Comparison of ENCODE assay signal across 16 cellular contexts in genomic region chr17:64151016-64151368, GRCh38. TPM values are rescaled to one million over a fixed set of nuclear protein-coding genes. Genes with fewer than 3 reads are reported as not detected.
DNase-seq lines count a peak whose midpoint lies in the region; ATAC-seq and TF ChIP-seq lines count a peak whose summit lies in the region.
"Had no signal": no experiment of that assay in that cellular context is flagged by ENCODE, and none has a peak within 500 bp of the region (broad histone marks: within the 10 kb centered on the region; RNA-seq: fewer than 3 reads in every experiment).

No MANE protein-coding gene starts in this region.

- no peak for DNase-seq in heart right ventricle
- no peak for DNase-seq in left cardiac atrium
- peak in 1 of 7 donors; percentile 7 for DNase-seq in adrenal gland
- DNase-seq in neural crest cell (ENCODE audit: low read depth, low spot score), result no peak
- no peak for DNase-seq in vagina (ENCODE audit: extremely low spot score in 2 of 2)
- DNase-seq in NOMO-1 treated with dmso at 0.1 percent for 144 hours (lab: John Stamatoyannopoulos, UW; ENCODE audit: unreplicated experiment), result no peak
- DNase-seq: ACHN; CD4-positive, alpha-beta memory T cell; GOT3; KBM-7; NCI-H1092 treated with DMSO at 0.1 percent for 48 hours; NCI-H1694; NCI-H2107; PC-3 had no signal

- H3K4me1 Mint-ChIP-seq in neural crest cell, result peaks cover 36% of the 10 kb centered on the region

- no peak for TF ChIP-seq POLR2A in adrenal gland (IDR thresholded peaks at IDR 0.05)
- no peak for TF ChIP-seq POLR2A in vagina (IDR thresholded peaks at IDR 0.05)

- peaks cover 23% of the 10 kb centered on the region for H3K36me3 Mint-ChIP-seq in neural crest cell (ENCODE audit: low read depth)

- H3K9me3 ChIP-seq in heart right ventricle, result no peaks in the 10 kb centered on the region
- no peaks in the 10 kb centered on the region for H3K9me3 ChIP-seq in adrenal gland (replicated peaks in 1 of 3)
- no peaks in the 10 kb centered on the region for H3K9me3 ChIP-seq in vagina

- H3K27me3 ChIP-seq in heart right ventricle (no peaks in the 10 kb centered on the region), adrenal gland (no peaks in the 10 kb centered on the region), vagina (no peaks in the 10 kb centered on the region)

- H3K27ac ChIP-seq in heart right ventricle (peak overlapping the region in 9 of 10 donors; percentile 28 to 95 (median 89)), adrenal gland (peak overlapping the region; percentile 37 to 84 (median 61)), vagina (peak overlapping the region; percentile 1)

- 94 to 98% methylated on average over 1 of the region's 1 CpG for WGBS in heart right ventricle, 2 donors
- WGBS in adrenal gland, 4 donors, result 94 to 100% (median 96%) methylated on average over 1 of the region's 1 CpG

- H3K36me3 ChIP-seq in heart right ventricle (peaks cover 0 to 52% (median 9%) of the 10 kb centered on the region in 9 donors), adrenal gland (replicated peaks in 1 of 2) (peaks cover 0 to 14% of the 10 kb centered on the region in 2 donors), vagina (peaks cover 0 to 10% of the 10 kb centered on the region in 2 donors)

- intact Hi-C loops in heart right ventricle (cut with DNase I) (loop anchor here in 7 of 10 donors (2.0 to 10.0 kb wide), 6 partner anchors 64 to 134 kb away; partner anchors contain the start of gene TEX2 (in 3 of the 7)), left cardiac atrium (cut with DNase I) (loop anchor here (10.0 kb wide), 2 partner anchors 54 to 114 kb away; partner anchors contain the start of gene TEX2 (in 1 of the 2)), adrenal gland (cut with DNase I) (loop anchor here in 1 of 2 donors (10.0 kb wide), 1 partner anchor 124 kb away; no protein-coding TSS in a partner anchor), vagina (cut with DNase I) (no loop called here)

- H3K27ac Mint-ChIP-seq in neural crest cell (ENCODE audit: unreplicated experiment), result no peak overlapping the region

- H3K27me3 Mint-ChIP-seq in neural crest cell (ENCODE audit: low read depth), result no peaks in the 10 kb centered on the region
- H3K27me3 Mint-ChIP-seq: CD4-positive, alpha-beta memory T cell had no signal

- H3K4me1 ChIP-seq in heart right ventricle (peaks cover 32 to 90% (median 83%) of the 10 kb centered on the region in 9 donors), adrenal gland (replicated peaks in 1 of 2) (peaks cover 25 to 54% of the 10 kb centered on the region in 2 donors), vagina (peaks cover 39% of the 10 kb centered on the region)

- no peak overlapping the region for H3K4me3 ChIP-seq in heart right ventricle
- no peak overlapping the region for H3K4me3 ChIP-seq in adrenal gland
- no peak overlapping the region for H3K4me3 ChIP-seq in vagina

- H3K4me3 Mint-ChIP-seq in neural crest cell, result peak overlapping the region; percentile 48
- H3K4me3 Mint-ChIP-seq: CD4-positive, alpha-beta memory T cell had no signal

- TF ChIP-seq CTCF in heart right ventricle (IDR thresholded peaks at IDR 0.05), result no peak
- no peak for TF ChIP-seq CTCF in adrenal gland (IDR thresholded peaks at IDR 0.05)
- TF ChIP-seq CTCF in neural crest cell (conservative IDR thresholded peaks at IDR 0.05), result no peak
- TF ChIP-seq CTCF in vagina (IDR thresholded peaks at IDR 0.05), result no peak

- H3K9me3 Mint-ChIP-seq in neural crest cell, result no peaks in the 10 kb centered on the region
- H3K9me3 Mint-ChIP-seq: CD4-positive, alpha-beta memory T cell had no signal

- ATAC-seq in heart right ventricle (no peak), left cardiac atrium (no peak), GM21381 (IDR thresholded peaks at IDR 0.05; ENCODE audit: unreplicated experiment) (no peak), GM21515 (IDR thresholded peaks at IDR 0.05; ENCODE audit: unreplicated experiment) (no peak)
- ATAC-seq: PC-3 had no signal

RNA-seq across cellular contexts. Expression of gene ERN1, which starts 21.0 kb away (rescaled TPM):
- total RNA-seq in heart right ventricle (10 to 100 TPM in 3 of 10 donors, 1 to 10 TPM in 7; 5.0 to 16.6 (median 7.6) TPM), left cardiac atrium (10 to 100 TPM; 11.4 to 15.4 TPM), adrenal gland (100 to 1,000 TPM in 5 of 8 donors, 10 to 100 TPM in 3; 47.7 to 205 (median 122) TPM), neural crest cell (8.5 and 11.1 TPM in 2 replicates), vagina (31.4 TPM)
- polyA plus RNA-seq in heart right ventricle (1 to 10 TPM; 2.2 to 2.9 TPM), adrenal gland (10 to 100 TPM; 31.9 to 52.4 (median 32.6) TPM)

Comparison
In these comparisons a context has a peak if more than half of its experiments do, and no peak if none do; other contexts are left out.
1. H3K27ac ChIP-seq: peak in every context shown above with its lines; median percentile 89 in heart right ventricle; 61 in adrenal gland; 1 in vagina.